Comparison of ENCODE assay signal across 22 cellular contexts in the genomic region with DNA sequence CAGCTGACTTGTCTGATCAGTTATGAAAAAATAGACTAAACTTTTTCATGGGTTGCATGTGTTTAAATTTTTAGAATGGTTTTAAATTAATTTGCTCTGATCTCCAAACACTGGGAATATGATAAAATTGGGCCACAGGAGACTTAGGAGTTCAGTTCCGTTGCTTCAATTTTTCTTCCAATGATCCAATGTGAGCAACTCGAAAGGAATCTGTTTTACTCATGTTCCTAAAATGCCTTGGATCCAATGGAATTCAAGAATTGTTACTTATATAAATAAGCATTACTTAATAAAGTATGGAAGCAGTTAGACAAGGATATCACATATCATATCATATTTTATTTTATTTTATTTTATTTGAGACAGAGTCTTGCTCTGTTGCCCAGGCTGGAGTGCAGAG. TPM values are rescaled to one million over a fixed set of nuclear protein-coding genes. Genes with fewer than 3 reads are reported as not detected.
DNase-seq lines count a peak whose midpoint lies in the region; ATAC-seq and TF ChIP-seq lines count a peak whose summit lies in the region.
"Had no signal": no experiment of that assay in that cellular context is flagged by ENCODE, and none has a peak within 500 bp of the region (broad histone marks: within the 10 kb centered on the region; RNA-seq: fewer than 3 reads in every experiment).

No MANE protein-coding gene starts in this region.

- peak overlapping the region; percentile 68 for H3K27ac Mint-ChIP-seq in HFFc6
- H3K27ac Mint-ChIP-seq: activated CD4-positive, alpha-beta T cell treated with anti-CD3 and anti-CD28 coated beads for 36 hours; CD8-positive, alpha-beta memory T cell; stimulated activated naive B cell treated with anti-CD40 and anti-IgM and Interleukin-4, amounts not matched to agents 10 μg/mL and 1 μg/mL and 100 μg/mL, for 72 hours had no signal

- H3K27me3 Mint-ChIP-seq in HFFc6 (ENCODE audit: insufficient read depth) = no peaks in the 10 kb centered on the region

- DNase-seq in AG08396 (ENCODE audit: low spot score) = peak; percentile 47
- peak; percentile 31 for DNase-seq in HFFc6
- DNase-seq in amniotic stem cell (lab: John Stamatoyannopoulos, UW) = peak; percentile 34
- peak; percentile 39 to 78 for DNase-seq in foreskin fibroblast
- DNase-seq in lower lobe of right lung = no peak
- no peak for DNase-seq in NCI-H748 treated with DMSO at 0.1 percent for 48 hours (lab: John Stamatoyannopoulos, UW)
- DNase-seq in inferior parietal cortex (ENCODE audit: extremely low spot score) = no peak
- DNase-seq: activated CD4-positive, alpha-beta T cell treated with anti-CD3 and anti-CD28 coated beads for 36 hours; activated effector memory CD4-positive, alpha-beta T cell treated with Interleukin-2 at 50 U/mL for 16 hours; CD8-positive, alpha-beta memory T cell; DND-41; gastrocnemius medialis; H7; left ventricle myocardium superior; NCI-H1436; nucleus accumbens; stimulated activated naive B cell treated with anti-CD40 and anti-IgM and Interleukin-4, amounts not matched to agents 10 μg/mL and 1 μg/mL and 100 μg/mL, for 72 hours; tibial artery had no signal

- H3K4me3 Mint-ChIP-seq in HFFc6 = no peak overlapping the region
- H3K4me3 Mint-ChIP-seq: activated CD4-positive, alpha-beta T cell treated with anti-CD3 and anti-CD28 coated beads for 36 hours; CD8-positive, alpha-beta memory T cell; stimulated activated naive B cell treated with anti-CD40 and anti-IgM and Interleukin-4, amounts not matched to agents 10 μg/mL and 1 μg/mL and 100 μg/mL, for 72 hours had no signal

- ATAC-seq in lower lobe of right lung (no peak), HG03439 (IDR thresholded peaks at IDR 0.05; ENCODE audit: unreplicated experiment) (no peak)
- ATAC-seq: activated CD4-positive, alpha-beta T cell treated with anti-CD3 and anti-CD28 coated beads for 36 hours; gastrocnemius medialis; left ventricle myocardium superior; stimulated activated naive B cell treated with anti-CD40 and anti-IgM and Interleukin-4, amounts not matched to agents 10 μg/mL and 1 μg/mL and 100 μg/mL, for 72 hours had no signal

- H3K4me1 ChIP-seq in lower lobe of right lung = no peaks in the 10 kb centered on the region
- H3K4me1 ChIP-seq: gastrocnemius medialis, tibial artery had no signal

- peaks cover 27% of the 10 kb centered on the region for H3K9me3 Mint-ChIP-seq in HFFc6

- H3K27me3 ChIP-seq in lower lobe of right lung (ENCODE audit: low read depth) = no peaks in the 10 kb centered on the region
- H3K27me3 ChIP-seq: tibial artery had no signal

- peaks cover 26% of the 10 kb centered on the region for H3K36me3 Mint-ChIP-seq in HFFc6 (ENCODE audit: low read depth)
- H3K36me3 Mint-ChIP-seq: CD8-positive, alpha-beta memory T cell had no signal

- H3K4me1 Mint-ChIP-seq in HFFc6 (ENCODE audit: low read depth) = peaks cover 32% of the 10 kb centered on the region
- H3K4me1 Mint-ChIP-seq: activated CD4-positive, alpha-beta T cell treated with anti-CD3 and anti-CD28 coated beads for 36 hours; CD8-positive, alpha-beta memory T cell; stimulated activated naive B cell treated with anti-CD40 and anti-IgM and Interleukin-4, amounts not matched to agents 10 μg/mL and 1 μg/mL and 100 μg/mL, for 72 hours had no signal

- no peak overlapping the region for H3K4me3 ChIP-seq in foreskin fibroblast (ENCODE audit: low read depth in 1 of 2, low read length in 2 of 2)
- no peak overlapping the region for H3K4me3 ChIP-seq in lower lobe of right lung
- H3K4me3 ChIP-seq: gastrocnemius medialis, tibial artery had no signal

- H3K36me3 ChIP-seq in lower lobe of right lung = no peaks in the 10 kb centered on the region
- H3K36me3 ChIP-seq: gastrocnemius medialis, tibial artery had no signal

- intact Hi-C loops in lower lobe of right lung (cut with DNase I) = no loop called here

- no peak overlapping the region for H3K27ac ChIP-seq in lower lobe of right lung
- H3K27ac ChIP-seq: gastrocnemius medialis, tibial artery had no signal

- H3K9me3 ChIP-seq in lower lobe of right lung = peaks cover 22% of the 10 kb centered on the region
- H3K9me3 ChIP-seq: gastrocnemius medialis had no signal

- TF ChIP-seq CTCF in HFFc6 (IDR thresholded peaks at IDR 0.05) (no peak), foreskin fibroblast (IDR thresholded peaks at IDR 0.05; ENCODE audit: low read depth, low read length) (no peak), lower lobe of right lung (IDR thresholded peaks at IDR 0.05) (no peak)

RNA-seq across cellular contexts. Expression of a gene that starts 56.0 kb away (rescaled TPM):
- total RNA-seq in HFFc6 (2021; fragmentation: NEBNext Ultra II Directional; extraction: Animal tissue kit (Norgen Biotek cat#: 25700)) = not detected
- total RNA-seq in lower lobe of right lung = not detected
- total RNA-seq: A673; activated CD4-positive, alpha-beta T cell treated with anti-CD3 and anti-CD28 coated beads for 36 hours; CD8-positive, alpha-beta memory T cell; chondrocyte; gastrocnemius medialis; H7; HT-29; left ventricle myocardium superior had no signal

Comparison
In these comparisons a context has a peak if more than half of its experiments do, and no peak if none do; other contexts are left out.
1. DNase-seq: peak in AG08396 (single experiment), HFFc6 (single experiment), amniotic stem cell (single experiment) and foreskin fibroblast (2 of 2); none in lower lobe of right lung (single experiment), NCI-H748 treated with DMSO at 0.1 percent for 48 hours (single experiment) and inferior parietal cortex (single experiment).